10 cellular contexts compared by ENCODE assay signal in the genomic region with DNA sequence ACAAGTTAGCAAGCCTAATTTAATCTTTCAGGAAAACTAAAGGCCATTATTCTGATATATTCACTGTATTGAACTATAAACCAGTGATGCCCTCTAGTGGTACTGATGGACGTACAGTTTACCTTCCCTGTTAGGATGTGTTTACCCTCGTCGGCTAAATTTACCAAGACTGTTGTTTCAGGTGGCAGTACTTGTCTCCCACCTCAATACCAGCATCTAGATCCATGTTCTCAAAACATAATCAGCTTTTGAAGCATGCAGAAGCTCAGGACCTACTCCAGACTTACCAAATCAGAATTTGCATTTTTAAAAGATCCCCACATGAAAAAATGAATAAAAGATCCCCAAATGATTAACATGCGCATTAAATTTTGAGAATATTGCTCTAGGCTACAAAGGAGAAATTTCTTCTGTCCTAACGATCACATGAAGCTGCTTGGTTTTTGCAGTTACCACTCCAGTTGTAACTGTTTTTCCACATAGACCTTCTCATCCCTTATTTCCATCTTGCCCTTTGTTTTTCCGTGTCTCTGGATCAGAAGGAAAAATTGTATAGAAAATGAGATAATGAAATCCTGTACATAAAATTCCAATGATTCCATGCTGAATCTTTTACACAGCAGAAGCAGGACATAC. TPM values are rescaled to one million over a fixed set of nuclear protein-coding genes. Genes with fewer than 3 reads are reported as not detected.
A peak's percentile ranks its signal among the peaks of the same experiment; 100 is the strongest.
DNase-seq lines count a peak whose midpoint lies in the region; ATAC-seq, FAIRE-seq and TF ChIP-seq lines count a peak whose summit lies in the region.
"Had no signal": no experiment of that assay in that cellular context is flagged by ENCODE, and none has a peak within 500 bp of the region (broad histone marks: within the 10 kb centered on the region; RNA-seq: fewer than 3 reads in every experiment).

No MANE protein-coding gene starts in this region.

- peaks cover under 1% of the 10 kb centered on the region for H3K79me2 ChIP-seq in parathyroid adenoma

- H3K27ac Mint-ChIP-seq in Calu3 (ENCODE audit: unreplicated experiment): peak overlapping the region; percentile 69

- peaks cover 38% of the 10 kb centered on the region for H3K4me1 Mint-ChIP-seq in Calu3 (ENCODE audit: low read depth, unreplicated experiment)

- intact Hi-C loops in Calu3 (cut with micrococcal nuclease; ENCODE audit: unreplicated experiment) (loop anchor here (1.0 to 5.0 kb wide), 7 partner anchors 36 to 676 kb away; partner anchors contain the start of gene RNF20), esophagus squamous epithelium (cut with DNase I) (no loop called here)

- no peak overlapping the region for H3K4me3 Mint-ChIP-seq in Calu3 (ENCODE audit: low read depth, unreplicated experiment)

- no TSS peak for BruUV-seq in Calu3 (replicated peaks; lab: Mats Ljungman, UMichigan)

- no peaks in the 10 kb centered on the region for H3K4me1 ChIP-seq in esophagus squamous epithelium
- H3K4me1 ChIP-seq in parathyroid adenoma: no peaks in the 10 kb centered on the region

- peaks cover 13% of the 10 kb centered on the region for H3K9me3 Mint-ChIP-seq in Calu3 (ENCODE audit: low read depth, unreplicated experiment)

- no peak overlapping the region for H3K27ac ChIP-seq in esophagus squamous epithelium
- no peak overlapping the region for H3K27ac ChIP-seq in parathyroid adenoma
- H3K27ac ChIP-seq: skin epidermis had no signal

- DNase-seq in Calu3 (peak; percentile 34), LNCaP clone FGC (ENCODE audit: low read depth) (peak; percentile 78), SHP77 treated with DMSO at 0.1 percent for 48 hours (lab: John Stamatoyannopoulos, UW) (peak; percentile 80), esophagus squamous epithelium (lab: John Stamatoyannopoulos, UW) (no peak), NOMO-1 (lab: John Stamatoyannopoulos, UW; ENCODE audit: unreplicated experiment in 2 of 2) (no peak), frontal cortex (ENCODE audit: low spot score in 2 of 2) (no peak)

- H3K36me3 Mint-ChIP-seq in Calu3 (ENCODE audit: insufficient read depth, unreplicated experiment): peaks cover 10% of the 10 kb centered on the region

- peak; percentile 73 for ATAC-seq in GM19463 (IDR thresholded peaks at IDR 0.05; ENCODE audit: unreplicated experiment)

- FAIRE-seq in frontal cortex (lab: Jason Lieb, UNC): no peak

- WGBS in esophagus squamous epithelium, 2 donors: 42 to 53% methylated on average over 6 of the region's 6 CpGs

- H2AFZ ChIP-seq in parathyroid adenoma: no peak overlapping the region

- H3K27me3 Mint-ChIP-seq in Calu3 (ENCODE audit: unreplicated experiment): no peaks in the 10 kb centered on the region

- H3K27me3 ChIP-seq in esophagus squamous epithelium: no peaks in the 10 kb centered on the region
- H3K27me3 ChIP-seq in parathyroid adenoma (ENCODE audit: control insufficient read depth, insufficient read depth, low read length): no peaks in the 10 kb centered on the region

- H3K36me3 ChIP-seq in esophagus squamous epithelium: peaks cover 0 to 33% (median 5%) of the 10 kb centered on the region in 3 donors
- no peaks in the 10 kb centered on the region for H3K36me3 ChIP-seq in parathyroid adenoma (ENCODE audit: control insufficient read depth, insufficient read depth, low read length)

- H3K9ac ChIP-seq in parathyroid adenoma: no peak overlapping the region

- H3K4me2 ChIP-seq in parathyroid adenoma (ENCODE audit: low read length): no peak overlapping the region

- no peak for TF ChIP-seq POLR2A in esophagus squamous epithelium (IDR thresholded peaks at IDR 0.05)

- TF ChIP-seq CTCF in Calu3 (IDR thresholded peaks at IDR 0.05; ENCODE audit: unreplicated experiment) (peak; percentile 19), LNCaP clone FGC (IDR thresholded peaks at IDR 0.05; ENCODE audit: control insufficient read depth, extremely low read depth, insufficient read depth) (peak; percentile 82), esophagus squamous epithelium (IDR thresholded peaks at IDR 0.05) (peak in 5 of 6 experiments; percentile 28 to 60 (median 40)), parathyroid adenoma (IDR thresholded peaks at IDR 0.05) (peak; percentile 31)

- H3K9me3 ChIP-seq in esophagus squamous epithelium (peaks cover 0 to 13% (median 0%) of the 10 kb centered on the region in 3 donors), parathyroid adenoma (ENCODE audit: control insufficient read depth, low read length) (no peaks in the 10 kb centered on the region)

- H3K4me3 ChIP-seq in LNCaP clone FGC (ENCODE audit: low read depth, low read length) (no peak overlapping the region), esophagus squamous epithelium (no peak overlapping the region), parathyroid adenoma (ENCODE audit: low read depth, low read length) (no peak overlapping the region)
- H3K4me3 ChIP-seq: skin epidermis had no signal

- CTCF ChIA-PET in Calu3 (lab: Charles Lee): interaction anchor here (0.8 to 1.9 kb wide), 10 partner anchors 11 to 269 kb away, joined by 3 to 13 read pairs (median 3); partner anchors contain the start of genes MRPL50 and ZNF189

RNA-seq across cellular contexts. Expression of gene BAAT, which starts 3.2 kb away (rescaled TPM):
- total RNA-seq in Calu3 (2022): 10.2 and 18.6 TPM in 2 replicates
- not detected for total RNA-seq in esophagus squamous epithelium
- total RNA-seq in frontal cortex: under 0.01 TPM

RNA-seq across cellular contexts. Expression of gene MRPL50, which starts 10.4 kb away (rescaled TPM):
- total RNA-seq in Calu3 (2022) (14.0 TPM in 2 replicates), esophagus squamous epithelium (10 to 100 TPM in 3 of 4 donors, 1 to 10 TPM in 1; 4.4 to 13.9 (median 11.8) TPM), frontal cortex (56.3 TPM)

RNA-seq across cellular contexts. Expression of gene ZNF189, which starts 10.7 kb away (rescaled TPM):
- total RNA-seq in Calu3 (2022) (20.1 and 21.5 TPM in 2 replicates), esophagus squamous epithelium (10 to 100 TPM in 1 of 4 donors, 1 to 10 TPM in 3; 5.0 to 14.7 (median 6.6) TPM), frontal cortex (54.6 TPM)

RNA-seq across cellular contexts. Expression of gene ALDOB, which starts 47.6 kb away (rescaled TPM):
- total RNA-seq in Calu3 (2022): 7.1 and 7.4 TPM in 2 replicates
- not detected for total RNA-seq in esophagus squamous epithelium
- not detected for total RNA-seq in frontal cortex
- total RNA-seq: T-helper 1 cell treated with Interleukin-12 subunit alpha and Interleukin-12 subunit beta and Interleukin-4 antibody, amounts not matched to agents 30 ng/mL and 1 ng/mL, for 36 hours had no signal

Comparison
In these comparisons a context has a peak if more than half of its experiments do, and no peak if none do; other contexts are left out.
1. DNase-seq: peak in Calu3 (single experiment), LNCaP clone FGC (single experiment) and SHP77 treated with DMSO at 0.1 percent for 48 hours (single experiment); none in esophagus squamous epithelium (single experiment), NOMO-1 (0 of 2) and frontal cortex (0 of 2).
2. CTCF ChIP-seq: peak in every context shown above with its lines; median percentile 82 in LNCaP clone FGC; 40 in esophagus squamous epithelium; 31 in parathyroid adenoma; 19 in Calu3.
3. RNA of gene BAAT, which starts 3.2 kb away (total RNA-seq): 10.2 to 18.6 TPM in Calu3; not detected in esophagus squamous epithelium and under 0.01 TPM in frontal cortex (single experiment); every median in the first group is over 10 times any median in the second.